Comparison of ENCODE assay signal across 11 cellular contexts in genomic region chr20:49630396-49630951, GRCh38.
DNase-seq lines count a peak whose midpoint lies in the region; ATAC-seq, FAIRE-seq and TF ChIP-seq lines count a peak whose summit lies in the region.
"Had no signal": no experiment of that assay in that cellular context is flagged by ENCODE, and none has a peak within 500 bp of the region (broad histone marks: within the 10 kb centered on the region; RNA-seq: fewer than 3 reads in every experiment).

No MANE protein-coding gene starts in this region.

- H3K9me2 ChIP-seq in Karpas-422 (replicated peaks; ENCODE audit: insufficient read depth, low read length), result no peaks in the 10 kb centered on the region

- TF ChIP-seq POLR2A in H54 (IDR thresholded peaks at IDR 0.05; ENCODE audit: low read depth, low read length), result no peak

- H3K79me2 ChIP-seq in Karpas-422 (ENCODE audit: low read length), result no peaks in the 10 kb centered on the region

- H3K27me3 ChIP-seq in Karpas-422 (ENCODE audit: low read length) (no peaks in the 10 kb centered on the region), skeletal muscle tissue (ENCODE audit: control insufficient read depth in 3 of 3, insufficient read depth in 3 of 3, low read length in 3 of 3) (no peaks in the 10 kb centered on the region)

- H4K20me1 ChIP-seq in Karpas-422 (ENCODE audit: insufficient read depth, low read depth, low read length), result peaks cover 27% of the 10 kb centered on the region

- peak overlapping the region; percentile 59 for H3K4me2 ChIP-seq in Karpas-422 (ENCODE audit: low read depth, low read length, poor library complexity, severe bottlenecking)

- DNase-seq in Karpas-422 (peak; percentile 89), SHP77 (lab: John Stamatoyannopoulos, UW) (no peak), posterior cingulate gyrus (no peak), H54 (ENCODE audit: insufficient read length, low spot score) (no peak), NOMO-1 (lab: John Stamatoyannopoulos, UW; ENCODE audit: unreplicated experiment in 2 of 2) (no peak)
- DNase-seq: activated CD4-positive, CD25-positive, alpha-beta regulatory T cell; immature natural killer cell; NCI-H2029 treated with DMSO at 0.1 percent for 48 hours had no signal

- ATAC-seq in GM19023 (IDR thresholded peaks at IDR 0.05; ENCODE audit: unreplicated experiment) (peak; percentile 77), HG02610 (IDR thresholded peaks at IDR 0.05; ENCODE audit: unreplicated experiment) (peak; percentile 75)

- H3K9ac ChIP-seq in Karpas-422 (ENCODE audit: low read length) (no peak overlapping the region), skeletal muscle tissue (ENCODE audit: low read depth in 1 of 3, low read length in 3 of 3) (peak overlapping the region in 1 of 3 donors; percentile 33)

- no peak overlapping the region for H3K27ac ChIP-seq in Karpas-422 (ENCODE audit: low read length)
- peak overlapping the region; percentile 75 for H3K27ac ChIP-seq in skeletal muscle tissue (ENCODE audit: low read depth, low read length)

- FAIRE-seq in H54 (lab: Jason Lieb, UNC), result no peak

- H3K9me3 ChIP-seq in Karpas-422 (ENCODE audit: low read length), result no peaks in the 10 kb centered on the region
- no peaks in the 10 kb centered on the region for H3K9me3 ChIP-seq in skeletal muscle tissue (ENCODE audit: control insufficient read depth in 3 of 3, low read length in 3 of 3)

- intact Hi-C loops in posterior cingulate gyrus (cut with DNase I), result no loop called here

- H3K36me3 ChIP-seq in Karpas-422 (ENCODE audit: insufficient read depth, low read length) (no peaks in the 10 kb centered on the region), skeletal muscle tissue (ENCODE audit: control insufficient read depth in 3 of 3, insufficient read depth in 3 of 3, low read length in 3 of 3) (peaks cover 2 to 7% (median 7%) of the 10 kb centered on the region in 3 donors)

- peak overlapping the region; percentile 29; the same call in 1 of the 2 replicates for H3K4me3 ChIP-seq in Karpas-422 (ENCODE audit: low read length)
- no peak overlapping the region for H3K4me3 ChIP-seq in skeletal muscle tissue (ENCODE audit: low read length in 3 of 3)

- H3K4me1 ChIP-seq in Karpas-422 (ENCODE audit: low read length) (peaks cover 60% of the 10 kb centered on the region), skeletal muscle tissue (ENCODE audit: control insufficient read depth in 3 of 3, insufficient read depth in 3 of 3, low read length in 3 of 3) (peaks cover 18 to 36% (median 19%) of the 10 kb centered on the region in 3 donors)

- no peak overlapping the region for H2AFZ ChIP-seq in Karpas-422 (ENCODE audit: low read length)
